In genomic region chr5:73948720-73949119, GRCh38 we compare ENCODE assay signal across 12 cellular contexts.
DNase-seq lines count a peak whose midpoint lies in the region; ATAC-seq lines count a peak whose summit lies in the region.
"Had no signal": no experiment of that assay in that cellular context is flagged by ENCODE, and none has a peak within 500 bp of the region (broad histone marks: within the 10 kb centered on the region; RNA-seq: fewer than 3 reads in every experiment).

No MANE protein-coding gene starts in this region.

- DNase-seq in NCI-H82 (lab: John Stamatoyannopoulos, UW) (peak; percentile 29), NCI-H82 treated with DMSO at 0.1 percent for 48 hours (lab: John Stamatoyannopoulos, UW; ENCODE audit: unreplicated experiment) (no peak), NCI-H446 (lab: John Stamatoyannopoulos, UW) (peak; percentile 72 to 77), fibroblast of gingiva (ENCODE audit: low read depth) (peak; percentile 65), skeletal muscle cell (ENCODE audit: low read depth) (peak; percentile 73)
- DNase-seq: activated naive CD4-positive, alpha-beta T cell treated with anti-CD3 and anti-CD28 coated beads for 36 hours; DMS53 had no signal

- no peaks in the 10 kb centered on the region for H3K36me3 Mint-ChIP-seq in activated T-helper 17 cell treated with anti-CD3 and anti-CD28 coated beads, Interleukin-2, amount 50 U/mL, for 72 hours (ENCODE audit: low read depth)

- H3K27ac Mint-ChIP-seq in activated T-helper 17 cell treated with anti-CD3 and anti-CD28 coated beads, Interleukin-2, amount 50 U/mL, for 72 hours, result no peak overlapping the region
- H3K27ac Mint-ChIP-seq: activated naive CD4-positive, alpha-beta T cell treated with anti-CD3 and anti-CD28 coated beads for 36 hours had no signal

- no peaks in the 10 kb centered on the region for H3K9me3 Mint-ChIP-seq in activated T-helper 17 cell treated with anti-CD3 and anti-CD28 coated beads, Interleukin-2, amount 50 U/mL, for 72 hours

- H3K27me3 Mint-ChIP-seq in activated T-helper 17 cell treated with anti-CD3 and anti-CD28 coated beads, Interleukin-2, amount 50 U/mL, for 72 hours, result peaks cover 23% of the 10 kb centered on the region

- no peak overlapping the region for H3K4me3 Mint-ChIP-seq in activated T-helper 17 cell treated with anti-CD3 and anti-CD28 coated beads, Interleukin-2, amount 50 U/mL, for 72 hours
- H3K4me3 Mint-ChIP-seq: activated naive CD4-positive, alpha-beta T cell treated with anti-CD3 and anti-CD28 coated beads for 36 hours had no signal

- no peak overlapping the region for H3K4me3 ChIP-seq in skeletal muscle cell (ENCODE audit: low read depth, low read length)
- H3K4me3 ChIP-seq: psoas muscle, uterus had no signal

- no peaks in the 10 kb centered on the region for H3K4me1 Mint-ChIP-seq in activated T-helper 17 cell treated with anti-CD3 and anti-CD28 coated beads, Interleukin-2, amount 50 U/mL, for 72 hours

- ATAC-seq in HG03439 (IDR thresholded peaks at IDR 0.05; ENCODE audit: unreplicated experiment) (no peak), HG02763 (IDR thresholded peaks at IDR 0.05; ENCODE audit: unreplicated experiment) (no peak)
- ATAC-seq in activated T-helper 17 cell treated with anti-CD3 and anti-CD28 coated beads, Interleukin-2, amount 50 U/mL, for 72 hours (replicated peaks), result no peak
